Comparison of ENCODE assay signal across 20 cellular contexts in the genomic region with DNA sequence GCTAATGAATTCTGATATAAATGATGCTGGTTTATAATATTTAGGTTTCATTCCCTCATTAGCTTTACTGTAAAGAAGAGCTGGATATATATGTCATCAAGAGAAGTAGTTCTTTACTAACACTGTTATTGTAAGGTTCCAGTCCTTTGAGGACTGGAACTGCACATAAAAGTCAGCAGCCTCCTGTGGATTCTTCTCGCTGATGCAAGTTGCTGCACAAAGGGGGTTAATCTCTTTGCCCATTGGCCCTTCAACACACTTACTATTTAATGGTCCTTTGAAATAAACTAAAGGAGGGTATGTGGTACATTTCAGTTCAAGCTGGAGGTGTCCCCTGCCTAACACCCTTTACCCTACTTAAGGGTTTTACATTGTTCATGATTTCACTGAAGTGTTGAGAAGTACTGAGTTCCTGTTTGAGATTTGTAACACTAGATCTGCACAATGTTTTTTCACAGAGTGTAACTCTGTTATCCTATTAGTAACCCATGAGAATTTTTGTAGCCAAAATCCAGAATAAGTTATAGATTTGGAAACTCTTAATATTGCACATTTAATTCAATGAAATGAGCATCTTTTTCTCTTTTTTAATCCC. TPM values are rescaled to one million over a fixed set of nuclear protein-coding genes. Genes with fewer than 3 reads are reported as not detected.
DNase-seq lines count a peak whose midpoint lies in the region; ATAC-seq, FAIRE-seq and TF ChIP-seq lines count a peak whose summit lies in the region.
"Had no signal": no experiment of that assay in that cellular context is flagged by ENCODE, and none has a peak within 500 bp of the region (broad histone marks: within the 10 kb centered on the region; RNA-seq: fewer than 3 reads in every experiment).

No MANE protein-coding gene starts in this region.

- TF ChIP-seq CTCF in natural killer cell (IDR thresholded peaks at IDR 0.05), result no peak
- TF ChIP-seq CTCF in activated B cell treated with CpG ODN at 0.5 μM for 24 hours (IDR thresholded peaks at IDR 0.05), result no peak
- no peak for TF ChIP-seq CTCF in lower lobe of right lung (IDR thresholded peaks at IDR 0.05)
- no peak for TF ChIP-seq CTCF in D721Med (IDR thresholded peaks at IDR 0.05; ENCODE audit: insufficient read depth, missing control alignments)

- H3K4me3 ChIP-seq in lower lobe of right lung, result no peak overlapping the region
- H3K4me3 ChIP-seq: uterus had no signal

- POLR2A ChIA-PET in activated B cell treated with CpG ODN at 0.5 μM for 24 hours (lab: Charles Lee), result no interaction called here

- no peak overlapping the region for H3K27ac ChIP-seq in lower lobe of right lung
- H3K27ac ChIP-seq: uterus had no signal

- H3K4me1 ChIP-seq in lower lobe of right lung, result peaks cover 32% of the 10 kb centered on the region
- H3K4me1 ChIP-seq: Caco-2, uterus had no signal

- no peak for DNase-seq in natural killer cell
- no peak for DNase-seq in natural killer cell treated with Interleukin-12 subunit alpha and Interleukin-12 subunit beta and Interleukin-15 and Interleukin-18, amount 100 ng/mL, for 72 hours (ENCODE audit: low spot score)
- no peak for DNase-seq in activated B cell treated with CpG ODN at 0.5 μM for 24 hours
- no peak for DNase-seq in lower lobe of right lung
- no peak for DNase-seq in D721Med (ENCODE audit: insufficient read length, low spot score)
- DNase-seq in AG20443 (ENCODE audit: low spot score), result no peak
- no peak for DNase-seq in NCI-H82 (lab: John Stamatoyannopoulos, UW)
- DNase-seq in T-helper 2 cell treated with Interferon-gamma antibody and Interleukin-4, amounts not matched to agents 5 μg/mL and 100 μg/mL, for 36 hours (ENCODE audit: low spot score), result no peak
- DNase-seq: activated CD4-positive, alpha-beta memory T cell treated with anti-CD3 and anti-CD28 coated beads for 36 hours; activated T-cell treated with anti-CD3 and anti-CD28 coated beads, Interleukin-2, amount 50 U/mL, for 48 hours; Caco-2; central memory CD4-positive, alpha-beta T cell; Kasumi-1; naive B cell; NCI-H1105 treated with DMSO at 0.1 percent for 48 hours; NCI-H446 treated with DMSO at 0.1 percent for 48 hours; stimulated activated CD4-positive, alpha-beta T cell treated with anti-CD3 and anti-CD28 coated beads, Interleukin-15, amount 100 ng/mL, for 24 hours; stimulated activated naive CD8-positive, alpha-beta T cell treated with anti-CD3 and anti-CD28 coated beads, Interleukin-15, amount 100 ng/mL, for 72 hours; uterus had no signal

- intact Hi-C loops in natural killer cell (cut with micrococcal nuclease) (no loop called here), activated B cell treated with CpG ODN at 0.5 μM for 24 hours (cut with micrococcal nuclease) (no loop called here), lower lobe of right lung (cut with DNase I) (no loop called here)

- H3K27me3 ChIP-seq in lower lobe of right lung (ENCODE audit: low read depth), result no peaks in the 10 kb centered on the region
- H3K27me3 ChIP-seq: uterus had no signal

- H3K36me3 Mint-ChIP-seq in natural killer cell (no peaks in the 10 kb centered on the region), activated B cell treated with CpG ODN at 0.5 μM for 24 hours (ENCODE audit: low read depth) (peaks cover 3% of the 10 kb centered on the region)
- H3K36me3 Mint-ChIP-seq in natural killer cell treated with Interleukin-12 subunit alpha and Interleukin-12 subunit beta and Interleukin-15 and Interleukin-18, amount 100 ng/mL, for 72 hours, result no peaks in the 10 kb centered on the region
- peaks cover 11% of the 10 kb centered on the region for H3K36me3 Mint-ChIP-seq in T-helper 2 cell treated with Interferon-gamma antibody and Interleukin-4, amounts not matched to agents 5 μg/mL and 100 μg/mL, for 36 hours (ENCODE audit: low read depth)
- H3K36me3 Mint-ChIP-seq: naive B cell had no signal

- H3K27ac Mint-ChIP-seq in natural killer cell, result peak overlapping the region; percentile 10 to 27
- H3K27ac Mint-ChIP-seq in natural killer cell treated with Interleukin-12 subunit alpha and Interleukin-12 subunit beta and Interleukin-15 and Interleukin-18, amount 100 ng/mL, for 72 hours, result peak overlapping the region in 1 of 2 donors; percentile 30
- H3K27ac Mint-ChIP-seq in activated B cell treated with CpG ODN at 0.5 μM for 24 hours, result peak overlapping the region; percentile 41
- H3K27ac Mint-ChIP-seq in T-helper 2 cell treated with Interferon-gamma antibody and Interleukin-4, amounts not matched to agents 5 μg/mL and 100 μg/mL, for 36 hours, result no peak overlapping the region
- H3K27ac Mint-ChIP-seq: activated CD4-positive, alpha-beta memory T cell treated with anti-CD3 and anti-CD28 coated beads for 36 hours had no signal

- H3K36me3 ChIP-seq in lower lobe of right lung, result no peaks in the 10 kb centered on the region
- H3K36me3 ChIP-seq: uterus had no signal

- H3K4me3 Mint-ChIP-seq in natural killer cell (no peak overlapping the region), activated B cell treated with CpG ODN at 0.5 μM for 24 hours (no peak overlapping the region)
- H3K4me3 Mint-ChIP-seq in natural killer cell treated with Interleukin-12 subunit alpha and Interleukin-12 subunit beta and Interleukin-15 and Interleukin-18, amount 100 ng/mL, for 72 hours, result no peak overlapping the region
- no peak overlapping the region for H3K4me3 Mint-ChIP-seq in T-helper 2 cell treated with Interferon-gamma antibody and Interleukin-4, amounts not matched to agents 5 μg/mL and 100 μg/mL, for 36 hours
- H3K4me3 Mint-ChIP-seq: activated CD4-positive, alpha-beta memory T cell treated with anti-CD3 and anti-CD28 coated beads for 36 hours; stimulated activated naive CD8-positive, alpha-beta T cell treated with anti-CD3 and anti-CD28 coated beads, Interleukin-15, amount 100 ng/mL, for 72 hours had no signal

- FAIRE-seq in D721Med (lab: Jason Lieb, UNC), result no peak
- FAIRE-seq: RCC 7860 had no signal

- ATAC-seq in natural killer cell, result no peak
- no peak for ATAC-seq in natural killer cell treated with Interleukin-12 subunit alpha and Interleukin-12 subunit beta and Interleukin-15 and Interleukin-18, amount 100 ng/mL, for 72 hours
- no peak for ATAC-seq in activated B cell treated with CpG ODN at 0.5 μM for 24 hours (ENCODE audit: low read depth)
- ATAC-seq in lower lobe of right lung, result peak; percentile 46
- ATAC-seq: stimulated activated naive CD8-positive, alpha-beta T cell treated with anti-CD3 and anti-CD28 coated beads, Interleukin-15, amount 100 ng/mL, for 72 hours had no signal

- no peaks in the 10 kb centered on the region for H3K9me3 ChIP-seq in lower lobe of right lung
- H3K9me3 ChIP-seq: Caco-2, uterus had no signal

- CTCF ChIA-PET in activated B cell treated with CpG ODN at 0.5 μM for 24 hours (lab: Charles Lee), result interaction anchor here (0.6 kb wide), 1 partner anchor 14 kb away, joined by 3 read pairs; no protein-coding TSS in a partner anchor

- no peaks in the 10 kb centered on the region for H3K9me3 Mint-ChIP-seq in natural killer cell
- H3K9me3 Mint-ChIP-seq in natural killer cell treated with Interleukin-12 subunit alpha and Interleukin-12 subunit beta and Interleukin-15 and Interleukin-18, amount 100 ng/mL, for 72 hours, result no peaks in the 10 kb centered on the region
- H3K9me3 Mint-ChIP-seq in activated B cell treated with CpG ODN at 0.5 μM for 24 hours, result no peaks in the 10 kb centered on the region
- no peaks in the 10 kb centered on the region for H3K9me3 Mint-ChIP-seq in T-helper 2 cell treated with Interferon-gamma antibody and Interleukin-4, amounts not matched to agents 5 μg/mL and 100 μg/mL, for 36 hours
- H3K9me3 Mint-ChIP-seq: activated CD4-positive, alpha-beta memory T cell treated with anti-CD3 and anti-CD28 coated beads for 36 hours; naive B cell; stimulated activated naive CD8-positive, alpha-beta T cell treated with anti-CD3 and anti-CD28 coated beads, Interleukin-15, amount 100 ng/mL, for 72 hours had no signal

- H3K4me1 Mint-ChIP-seq in natural killer cell (peaks cover 54 to 61% of the 10 kb centered on the region in 2 donors), activated B cell treated with CpG ODN at 0.5 μM for 24 hours (peaks cover 48% of the 10 kb centered on the region)
- H3K4me1 Mint-ChIP-seq in natural killer cell treated with Interleukin-12 subunit alpha and Interleukin-12 subunit beta and Interleukin-15 and Interleukin-18, amount 100 ng/mL, for 72 hours (ENCODE audit: low read depth in 2 of 2), result peaks cover 36 to 41% of the 10 kb centered on the region in 2 donors
- H3K4me1 Mint-ChIP-seq in T-helper 2 cell treated with Interferon-gamma antibody and Interleukin-4, amounts not matched to agents 5 μg/mL and 100 μg/mL, for 36 hours (ENCODE audit: low read depth), result peaks cover 28% of the 10 kb centered on the region

- H3K27me3 Mint-ChIP-seq in natural killer cell (ENCODE audit: low read depth in 2 of 2) (no peaks in the 10 kb centered on the region), activated B cell treated with CpG ODN at 0.5 μM for 24 hours (no peaks in the 10 kb centered on the region)
- H3K27me3 Mint-ChIP-seq in natural killer cell treated with Interleukin-12 subunit alpha and Interleukin-12 subunit beta and Interleukin-15 and Interleukin-18, amount 100 ng/mL, for 72 hours, result no peaks in the 10 kb centered on the region
- no peaks in the 10 kb centered on the region for H3K27me3 Mint-ChIP-seq in T-helper 2 cell treated with Interferon-gamma antibody and Interleukin-4, amounts not matched to agents 5 μg/mL and 100 μg/mL, for 36 hours (ENCODE audit: low read depth)
- H3K27me3 Mint-ChIP-seq: activated CD4-positive, alpha-beta memory T cell treated with anti-CD3 and anti-CD28 coated beads for 36 hours; naive B cell; stimulated activated naive CD8-positive, alpha-beta T cell treated with anti-CD3 and anti-CD28 coated beads, Interleukin-15, amount 100 ng/mL, for 72 hours had no signal

RNA-seq across cellular contexts. Expression of gene NR2C2, which starts 43.9 kb away (rescaled TPM):
- total RNA-seq in natural killer cell (10 to 100 TPM; 70.4 to 94.3 (median 81.6) TPM), activated B cell treated with CpG ODN at 0.5 μM for 24 hours (55.0 and 55.4 TPM in 2 replicates), lower lobe of right lung (56.7 TPM)
- total RNA-seq in natural killer cell treated with Interleukin-12 subunit alpha and Interleukin-12 subunit beta and Interleukin-15 and Interleukin-18, amount 100 ng/mL, for 72 hours, result 10 to 100 TPM; 58.3 to 74.3 TPM

Comparison
In these comparisons a context has a peak if more than half of its experiments do, and no peak if none do; other contexts are left out.
1. ATAC-seq: peak in lower lobe of right lung (2 of 2); none in natural killer cell (0 of 3), natural killer cell treated with Interleukin-12 subunit alpha and Interleukin-12 subunit beta and Interleukin-15 and Interleukin-18, amount 100 ng/mL, for 72 hours (0 of 2) and activated B cell treated with CpG ODN at 0.5 μM for 24 hours (single experiment).